8 cellular contexts compared by ENCODE assay signal in the genomic region with DNA sequence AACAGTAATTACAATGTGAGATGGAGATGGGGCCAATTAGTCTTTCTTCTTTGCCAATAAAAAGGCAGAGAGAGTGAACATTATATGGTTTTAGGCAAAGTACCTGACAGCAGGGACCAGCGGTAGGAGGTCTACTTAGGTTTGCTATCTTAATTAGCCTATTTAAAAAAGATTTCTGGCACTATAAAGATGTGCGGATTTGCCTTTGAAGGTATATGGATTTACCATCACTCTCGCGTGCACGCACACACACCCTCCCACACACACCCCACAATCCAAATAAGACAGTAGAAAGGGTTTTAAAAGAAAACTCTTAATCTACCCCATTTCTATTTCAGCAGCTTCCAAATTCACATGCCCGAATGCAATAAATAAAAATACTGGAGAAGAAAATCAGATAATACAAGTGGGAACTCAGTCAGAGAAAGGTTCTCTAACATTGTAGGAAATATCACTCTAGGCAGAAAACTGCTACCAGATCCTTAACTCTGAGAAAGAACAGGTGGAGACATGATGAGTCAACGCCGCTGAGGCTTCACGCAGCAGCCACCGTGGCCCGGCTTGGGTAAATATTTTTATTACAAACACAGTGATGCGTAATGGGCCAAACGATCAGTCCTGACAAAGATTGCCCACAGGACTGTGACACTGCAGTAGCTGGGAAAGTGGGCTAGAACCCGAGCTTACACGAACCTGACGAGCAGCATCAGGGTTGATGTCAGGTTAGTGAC.
DNase-seq lines count a peak whose midpoint lies in the region; ATAC-seq and TF ChIP-seq lines count a peak whose summit lies in the region.

No MANE protein-coding gene starts in this region.

- H3K27ac Mint-ChIP-seq in osteocyte (ENCODE audit: unreplicated experiment): peak overlapping the region; percentile 88
- no peak overlapping the region for H3K27ac Mint-ChIP-seq in activated CD4-positive, alpha-beta T cell treated with anti-CD3 and anti-CD28 coated beads, Interleukin-2, amount 10 ng/mL, durations not matched to agents 24 days and 14 days
- no peak overlapping the region for H3K27ac Mint-ChIP-seq in glutamatergic neuron (ENCODE audit: unreplicated experiment)

- H3K4me1 Mint-ChIP-seq in osteocyte (ENCODE audit: unreplicated experiment): peaks cover 23% of the 10 kb centered on the region
- no peaks in the 10 kb centered on the region for H3K4me1 Mint-ChIP-seq in activated CD4-positive, alpha-beta T cell treated with anti-CD3 and anti-CD28 coated beads, Interleukin-2, amount 10 ng/mL, durations not matched to agents 24 days and 14 days
- no peaks in the 10 kb centered on the region for H3K4me1 Mint-ChIP-seq in glutamatergic neuron (ENCODE audit: low read depth, unreplicated experiment)

- no peak for ATAC-seq in HG03469 (IDR thresholded peaks at IDR 0.05; ENCODE audit: unreplicated experiment)

- intact Hi-C loops in activated CD4-positive, alpha-beta T cell treated with anti-CD3 and anti-CD28 coated beads, Interleukin-2, amount 10 ng/mL, durations not matched to agents 24 days and 14 days (cut with micrococcal nuclease): no loop called here

- peak overlapping the region; percentile 20 for H3K4me3 ChIP-seq in choroid plexus epithelial cell (ENCODE audit: low read depth, low read length)

- no peaks in the 10 kb centered on the region for H3K9me3 Mint-ChIP-seq in osteocyte (ENCODE audit: unreplicated experiment)
- no peaks in the 10 kb centered on the region for H3K9me3 Mint-ChIP-seq in activated CD4-positive, alpha-beta T cell treated with anti-CD3 and anti-CD28 coated beads, Interleukin-2, amount 10 ng/mL, durations not matched to agents 24 days and 14 days
- H3K9me3 Mint-ChIP-seq in glutamatergic neuron (ENCODE audit: unreplicated experiment): peaks cover 2% of the 10 kb centered on the region

- H3K27me3 Mint-ChIP-seq in osteocyte (ENCODE audit: unreplicated experiment) (no peaks in the 10 kb centered on the region), glutamatergic neuron (ENCODE audit: unreplicated experiment) (no peaks in the 10 kb centered on the region)
- peaks cover 2% of the 10 kb centered on the region for H3K27me3 Mint-ChIP-seq in activated CD4-positive, alpha-beta T cell treated with anti-CD3 and anti-CD28 coated beads, Interleukin-2, amount 10 ng/mL, durations not matched to agents 24 days and 14 days

- TF ChIP-seq CTCF in choroid plexus epithelial cell (conservative IDR thresholded peaks at IDR 0.05; ENCODE audit: low read depth, low read length) (no peak), osteocyte (IDR thresholded peaks at IDR 0.05) (no peak), glutamatergic neuron (IDR thresholded peaks at IDR 0.05; ENCODE audit: partially characterized antibody, unreplicated experiment) (no peak)

- peak; percentile 4 for DNase-seq in DMS79 (lab: John Stamatoyannopoulos, UW)
- DNase-seq in NCI-H2171 treated with DMSO at 0.1 percent for 48 hours (lab: John Stamatoyannopoulos, UW): peak; percentile 76
- DNase-seq in choroid plexus epithelial cell (ENCODE audit: low read depth): peak; percentile 71
- no peak for DNase-seq in osteocyte (ENCODE audit: extremely low spot score, unreplicated experiment)
- DNase-seq in activated CD4-positive, alpha-beta T cell treated with anti-CD3 and anti-CD28 coated beads, Interleukin-2, amount 10 ng/mL, durations not matched to agents 24 days and 14 days: no peak
- no peak for DNase-seq in glutamatergic neuron
- no peak for DNase-seq in activated naive CD4-positive, alpha-beta T cell (lab: John Stamatoyannopoulos, UW)

- H3K4me3 Mint-ChIP-seq in osteocyte (ENCODE audit: unreplicated experiment) (peak overlapping the region; percentile 59), glutamatergic neuron (ENCODE audit: unreplicated experiment) (no peak overlapping the region)
- H3K4me3 Mint-ChIP-seq in activated CD4-positive, alpha-beta T cell treated with anti-CD3 and anti-CD28 coated beads, Interleukin-2, amount 10 ng/mL, durations not matched to agents 24 days and 14 days: no peak overlapping the region

- H3K36me3 Mint-ChIP-seq in osteocyte (ENCODE audit: unreplicated experiment) (no peaks in the 10 kb centered on the region), glutamatergic neuron (ENCODE audit: unreplicated experiment) (no peaks in the 10 kb centered on the region)
- H3K36me3 Mint-ChIP-seq in activated CD4-positive, alpha-beta T cell treated with anti-CD3 and anti-CD28 coated beads, Interleukin-2, amount 10 ng/mL, durations not matched to agents 24 days and 14 days (ENCODE audit: low read depth): no peaks in the 10 kb centered on the region

Comparison
In these comparisons a context has a peak if more than half of its experiments do, and no peak if none do; other contexts are left out.
1. DNase-seq: peak in DMS79 (single experiment), NCI-H2171 treated with DMSO at 0.1 percent for 48 hours (single experiment) and choroid plexus epithelial cell (single experiment); none in osteocyte (single experiment), activated CD4-positive, alpha-beta T cell treated with anti-CD3 and anti-CD28 coated beads, Interleukin-2, amount 10 ng/mL, durations not matched to agents 24 days and 14 days (single experiment), glutamatergic neuron (single experiment) and activated naive CD4-positive, alpha-beta T cell (0 of 4).